ENCODE assay signal across 9 cellular contexts in the genomic region with DNA sequence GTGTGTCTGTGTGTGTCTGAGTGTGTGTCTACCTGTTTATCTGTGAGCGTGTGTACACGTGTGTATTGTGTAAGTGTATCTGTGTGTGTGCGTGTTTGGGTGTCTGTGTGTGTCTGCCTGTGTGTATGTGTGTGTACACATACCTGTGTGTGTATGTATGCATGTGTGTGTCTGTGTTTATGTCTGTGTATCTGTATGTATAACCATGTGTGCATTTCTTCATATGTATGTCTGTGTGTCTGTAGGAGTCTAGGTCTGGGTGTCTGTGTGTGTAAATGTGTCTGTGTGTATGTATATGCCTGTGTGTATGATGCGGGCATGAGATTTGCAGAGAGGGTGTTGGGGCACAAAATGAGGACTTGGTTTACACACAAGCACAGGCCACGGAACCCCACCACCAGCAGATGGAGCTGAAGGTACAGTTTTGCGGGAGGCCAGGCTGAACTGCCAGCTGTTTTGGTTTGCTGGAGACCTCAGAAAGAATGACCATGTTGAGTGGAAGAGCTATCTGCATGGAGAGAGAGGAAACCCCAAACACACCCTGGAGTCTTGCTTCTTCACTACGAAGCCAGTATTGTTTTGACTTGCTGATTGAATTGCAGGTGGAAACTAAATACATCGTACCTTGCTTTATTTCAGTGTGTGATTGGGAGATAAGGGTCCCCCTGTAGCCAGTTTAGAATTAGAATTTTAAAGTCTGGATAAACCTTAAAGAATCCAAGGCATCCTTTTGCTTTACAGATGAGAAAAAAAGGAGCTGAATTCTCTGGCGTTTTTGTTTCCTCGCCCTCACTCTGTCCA.
DNase-seq lines count a peak whose midpoint lies in the region; ATAC-seq and TF ChIP-seq lines count a peak whose summit lies in the region.
"Had no signal": no experiment of that assay in that cellular context is flagged by ENCODE, and none has a peak within 500 bp of the region (broad histone marks: within the 10 kb centered on the region; RNA-seq: fewer than 3 reads in every experiment).

No MANE protein-coding gene starts in this region.

- in situ Hi-C loops in ACHN (cut with HindIII; ENCODE audit: low pct_ligation_motif_present, low pct_unique_long_range_greater_than_20kb, low sequenced_read_pairs): no loop called here

- no peaks in the 10 kb centered on the region for H3K36me3 Mint-ChIP-seq in MCF 10A (ENCODE audit: insufficient read depth, unreplicated experiment)

- TF ChIP-seq CTCF in GM12872 (IDR thresholded peaks at IDR 0.05; ENCODE audit: insufficient read depth, low read depth, low read length) (peak; percentile 87), MCF 10A (IDR thresholded peaks at IDR 0.05; ENCODE audit: unreplicated experiment) (no peak)

- DNase-seq in ACHN (peak; percentile 57), NCI-H69 (lab: John Stamatoyannopoulos, UW) (peak; percentile 94), MCF 10A (ENCODE audit: unreplicated experiment) (peak; percentile 2), iris pigment epithelial cell (ENCODE audit: low read depth) (peak; percentile 84), superior temporal gyrus (ENCODE audit: extremely low spot score) (peak; percentile 89)

- no peak overlapping the region for H3K27ac Mint-ChIP-seq in MCF 10A (ENCODE audit: low read depth, unreplicated experiment)

- H3K27me3 Mint-ChIP-seq in MCF 10A (ENCODE audit: insufficient read depth, unreplicated experiment): no peaks in the 10 kb centered on the region

- H3K9me3 Mint-ChIP-seq in MCF 10A (ENCODE audit: unreplicated experiment): peaks cover 49% of the 10 kb centered on the region

- H3K4me1 Mint-ChIP-seq in MCF 10A (ENCODE audit: insufficient read depth, unreplicated experiment): no peaks in the 10 kb centered on the region

- CTCF ChIA-PET in MCF 10A (lab: Yijun Ruan, JAX): interaction anchor here (0.6 kb wide), 1 partner anchor 117 kb away, joined by 3 read pairs; no protein-coding TSS in a partner anchor

- no peak overlapping the region for H3K4me3 Mint-ChIP-seq in MCF 10A (ENCODE audit: unreplicated experiment)

- intact Hi-C loops in MCF 10A (cut with micrococcal nuclease): loop anchor here (2.0 kb wide), 1 partner anchor 33 kb away; no protein-coding TSS in a partner anchor

- ATAC-seq in HG03103 (IDR thresholded peaks at IDR 0.05; ENCODE audit: low read depth, unreplicated experiment) (peak; percentile 77), GM21528 (IDR thresholded peaks at IDR 0.05; ENCODE audit: low FRiP score, unreplicated experiment) (no peak)
- ATAC-seq: HCT116 had no signal

- POLR2A ChIA-PET in MCF 10A (lab: Yijun Ruan, JAX): no interaction called here

- no TSS peak for BruUV-seq in MCF 10A (replicated peaks; lab: Mats Ljungman, UMichigan)

Comparison
In these comparisons a context has a peak if more than half of its experiments do, and no peak if none do; other contexts are left out.
1. DNase-seq: peak in every context shown above with its lines; median percentile 94 in NCI-H69; 89 in superior temporal gyrus; 84 in iris pigment epithelial cell; 57 in ACHN; 2 in MCF 10A.